In the genomic region with DNA sequence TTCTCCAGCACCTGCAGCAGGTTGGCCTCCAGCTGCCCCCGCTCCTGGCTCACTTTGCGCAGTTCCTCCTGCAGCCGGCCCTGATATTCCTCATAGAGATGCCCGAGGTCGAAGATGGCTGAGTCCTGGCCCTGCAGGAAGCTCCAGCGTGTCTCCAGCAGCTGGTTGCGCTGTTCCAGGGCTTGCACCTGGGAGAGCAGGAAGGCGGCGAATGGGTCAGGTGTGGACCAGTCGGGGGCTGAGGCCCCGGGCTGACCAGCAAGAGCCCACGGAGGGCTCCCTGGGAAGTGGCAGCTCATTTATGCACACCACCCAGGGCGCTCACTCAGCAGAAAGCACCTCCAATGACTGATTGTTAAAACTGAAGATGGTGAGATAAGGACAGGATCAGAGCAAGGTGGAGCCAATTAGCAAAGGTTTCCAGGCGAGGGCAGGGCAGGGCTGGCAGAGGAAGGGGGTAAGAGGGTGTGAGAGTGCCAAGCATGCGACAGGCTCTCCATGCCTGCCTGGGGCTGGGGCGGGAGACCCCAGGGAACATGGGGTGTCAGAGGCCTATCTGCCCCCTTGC, we compare ENCODE assay signal across 2 cellular contexts.
TF ChIP-seq lines count a peak whose summit lies in the region.

No MANE protein-coding gene starts in this region.

TF ChIP-seq in H1, 55 proteins besides CTCF, POLR2A, EP300 and RAD21:
- TF ChIP-seq BRCA1 (IDR thresholded peaks at IDR 0.05; ENCODE audit: low read depth, low read length) (no peak), JUND (IDR thresholded peaks at IDR 0.05; ENCODE audit: low read length) (no peak), GABPA (IDR thresholded peaks at IDR 0.05; ENCODE audit: borderline replicate concordance, insufficient read depth, low read length) (no peak), CBX8 (IDR thresholded peaks at IDR 0.05; ENCODE audit: borderline replicate concordance, low read depth, low read length) (no peak), SAP30 (IDR thresholded peaks at IDR 0.05; ENCODE audit: insufficient read depth, insufficient replicate concordance, low read length) (no peak), CTBP2 (IDR thresholded peaks at IDR 0.05; ENCODE audit: borderline replicate concordance, insufficient read depth, insufficient read length, low read length) (no peak), EZH2 (IDR thresholded peaks at IDR 0.05; ENCODE audit: low read depth, low read length, severe bottlenecking) (no peak), JUN (IDR thresholded peaks at IDR 0.05; ENCODE audit: low read depth, low read length) (no peak), POLR2AphosphoS5 (IDR thresholded peaks at IDR 0.05; ENCODE audit: low read depth, low read length) (no peak), NANOG (IDR thresholded peaks at IDR 0.05; ENCODE audit: insufficient read depth, low read depth, low read length, poor library complexity, severe bottlenecking) (no peak), FOSL1 (IDR thresholded peaks at IDR 0.05; ENCODE audit: insufficient read depth, low read depth, low read length) (no peak), POU5F1 (IDR thresholded peaks at IDR 0.05; ENCODE audit: low read depth, low read length) (no peak), TAF7 (optimal IDR thresholded peaks at IDR 0.05; ENCODE audit: borderline replicate concordance, low read depth, low read length) (no peak)
- TF ChIP-seq, protein P1, sequence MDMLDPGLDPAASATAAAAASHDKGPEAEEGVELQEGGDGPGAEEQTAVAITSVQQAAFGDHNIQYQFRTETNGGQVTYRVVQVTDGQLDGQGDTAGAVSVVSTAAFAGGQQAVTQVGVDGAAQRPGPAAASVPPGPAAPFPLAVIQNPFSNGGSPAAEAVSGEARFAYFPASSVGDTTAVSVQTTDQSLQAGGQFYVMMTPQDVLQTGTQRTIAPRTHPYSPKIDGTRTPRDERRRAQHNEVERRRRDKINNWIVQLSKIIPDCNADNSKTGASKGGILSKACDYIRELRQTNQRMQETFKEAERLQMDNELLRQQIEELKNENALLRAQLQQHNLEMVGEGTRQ (IDR thresholded peaks at IDR 0.05; ENCODE audit: low read length): no peak
- TF ChIP-seq, protein P2, sequence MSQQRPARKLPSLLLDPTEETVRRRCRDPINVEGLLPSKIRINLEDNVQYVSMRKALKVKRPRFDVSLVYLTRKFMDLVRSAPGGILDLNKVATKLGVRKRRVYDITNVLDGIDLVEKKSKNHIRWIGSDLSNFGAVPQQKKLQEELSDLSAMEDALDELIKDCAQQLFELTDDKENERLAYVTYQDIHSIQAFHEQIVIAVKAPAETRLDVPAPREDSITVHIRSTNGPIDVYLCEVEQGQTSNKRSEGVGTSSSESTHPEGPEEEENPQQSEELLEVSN (IDR thresholded peaks at IDR 0.05): no peak
TF ChIP-seq in H1: peak in this region for 0.

TF ChIP-seq in GM12891, 5 proteins besides CTCF, POLR2A, EP300 and RAD21:
- TF ChIP-seq TAF1 (IDR thresholded peaks at IDR 0.05; ENCODE audit: low read depth, low read length) (no peak), PAX5 (IDR thresholded peaks at IDR 0.05; ENCODE audit: insufficient read depth, low read length, severe bottlenecking) (no peak), SPI1 (IDR thresholded peaks at IDR 0.05; ENCODE audit: low read depth, low read length) (no peak), POLR2AphosphoS5 (IDR thresholded peaks at IDR 0.05; ENCODE audit: low read depth, low read length) (no peak), POU2F2 (IDR thresholded peaks at IDR 0.05; ENCODE audit: low read depth, low read length) (no peak)
